Comparison of ENCODE assay signal across 1 cellular context in genomic region chr12:124916370-124917134, GRCh38.
TF ChIP-seq lines count a peak whose summit lies in the region.

No MANE protein-coding gene starts in this region.

TF ChIP-seq in WTC11, 78 proteins besides CTCF, POLR2A, EP300 and RAD21 (continued from another document):
- TF ChIP-seq, protein P1, sequence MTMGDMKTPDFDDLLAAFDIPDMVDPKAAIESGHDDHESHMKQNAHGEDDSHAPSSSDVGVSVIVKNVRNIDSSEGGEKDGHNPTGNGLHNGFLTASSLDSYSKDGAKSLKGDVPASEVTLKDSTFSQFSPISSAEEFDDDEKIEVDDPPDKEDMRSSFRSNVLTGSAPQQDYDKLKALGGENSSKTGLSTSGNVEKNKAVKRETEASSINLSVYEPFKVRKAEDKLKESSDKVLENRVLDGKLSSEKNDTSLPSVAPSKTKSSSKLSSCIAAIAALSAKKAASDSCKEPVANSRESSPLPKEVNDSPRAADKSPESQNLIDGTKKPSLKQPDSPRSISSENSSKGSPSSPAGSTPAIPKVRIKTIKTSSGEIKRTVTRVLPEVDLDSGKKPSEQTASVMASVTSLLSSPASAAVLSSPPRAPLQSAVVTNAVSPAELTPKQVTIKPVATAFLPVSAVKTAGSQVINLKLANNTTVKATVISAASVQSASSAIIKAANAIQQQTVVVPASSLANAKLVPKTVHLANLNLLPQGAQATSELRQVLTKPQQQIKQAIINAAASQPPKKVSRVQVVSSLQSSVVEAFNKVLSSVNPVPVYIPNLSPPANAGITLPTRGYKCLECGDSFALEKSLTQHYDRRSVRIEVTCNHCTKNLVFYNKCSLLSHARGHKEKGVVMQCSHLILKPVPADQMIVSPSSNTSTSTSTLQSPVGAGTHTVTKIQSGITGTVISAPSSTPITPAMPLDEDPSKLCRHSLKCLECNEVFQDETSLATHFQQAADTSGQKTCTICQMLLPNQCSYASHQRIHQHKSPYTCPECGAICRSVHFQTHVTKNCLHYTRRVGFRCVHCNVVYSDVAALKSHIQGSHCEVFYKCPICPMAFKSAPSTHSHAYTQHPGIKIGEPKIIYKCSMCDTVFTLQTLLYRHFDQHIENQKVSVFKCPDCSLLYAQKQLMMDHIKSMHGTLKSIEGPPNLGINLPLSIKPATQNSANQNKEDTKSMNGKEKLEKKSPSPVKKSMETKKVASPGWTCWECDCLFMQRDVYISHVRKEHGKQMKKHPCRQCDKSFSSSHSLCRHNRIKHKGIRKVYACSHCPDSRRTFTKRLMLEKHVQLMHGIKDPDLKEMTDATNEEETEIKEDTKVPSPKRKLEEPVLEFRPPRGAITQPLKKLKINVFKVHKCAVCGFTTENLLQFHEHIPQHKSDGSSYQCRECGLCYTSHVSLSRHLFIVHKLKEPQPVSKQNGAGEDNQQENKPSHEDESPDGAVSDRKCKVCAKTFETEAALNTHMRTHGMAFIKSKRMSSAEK (CRISPR knock-in tag; IDR thresholded peaks at IDR 0.05; ENCODE audit: borderline replicate concordance) = no peak
- TF ChIP-seq GABPB1 (CRISPR knock-in tag; IDR thresholded peaks at IDR 0.05) (peak; percentile 58), MAX (CRISPR knock-in tag; IDR thresholded peaks at IDR 0.05) (0 out of 2 replicates have a peak, but pooled peaks have one; percentile 8), ATF1 (CRISPR knock-in tag; IDR thresholded peaks at IDR 0.05) (no peak)
- TF ChIP-seq, protein P2, sequence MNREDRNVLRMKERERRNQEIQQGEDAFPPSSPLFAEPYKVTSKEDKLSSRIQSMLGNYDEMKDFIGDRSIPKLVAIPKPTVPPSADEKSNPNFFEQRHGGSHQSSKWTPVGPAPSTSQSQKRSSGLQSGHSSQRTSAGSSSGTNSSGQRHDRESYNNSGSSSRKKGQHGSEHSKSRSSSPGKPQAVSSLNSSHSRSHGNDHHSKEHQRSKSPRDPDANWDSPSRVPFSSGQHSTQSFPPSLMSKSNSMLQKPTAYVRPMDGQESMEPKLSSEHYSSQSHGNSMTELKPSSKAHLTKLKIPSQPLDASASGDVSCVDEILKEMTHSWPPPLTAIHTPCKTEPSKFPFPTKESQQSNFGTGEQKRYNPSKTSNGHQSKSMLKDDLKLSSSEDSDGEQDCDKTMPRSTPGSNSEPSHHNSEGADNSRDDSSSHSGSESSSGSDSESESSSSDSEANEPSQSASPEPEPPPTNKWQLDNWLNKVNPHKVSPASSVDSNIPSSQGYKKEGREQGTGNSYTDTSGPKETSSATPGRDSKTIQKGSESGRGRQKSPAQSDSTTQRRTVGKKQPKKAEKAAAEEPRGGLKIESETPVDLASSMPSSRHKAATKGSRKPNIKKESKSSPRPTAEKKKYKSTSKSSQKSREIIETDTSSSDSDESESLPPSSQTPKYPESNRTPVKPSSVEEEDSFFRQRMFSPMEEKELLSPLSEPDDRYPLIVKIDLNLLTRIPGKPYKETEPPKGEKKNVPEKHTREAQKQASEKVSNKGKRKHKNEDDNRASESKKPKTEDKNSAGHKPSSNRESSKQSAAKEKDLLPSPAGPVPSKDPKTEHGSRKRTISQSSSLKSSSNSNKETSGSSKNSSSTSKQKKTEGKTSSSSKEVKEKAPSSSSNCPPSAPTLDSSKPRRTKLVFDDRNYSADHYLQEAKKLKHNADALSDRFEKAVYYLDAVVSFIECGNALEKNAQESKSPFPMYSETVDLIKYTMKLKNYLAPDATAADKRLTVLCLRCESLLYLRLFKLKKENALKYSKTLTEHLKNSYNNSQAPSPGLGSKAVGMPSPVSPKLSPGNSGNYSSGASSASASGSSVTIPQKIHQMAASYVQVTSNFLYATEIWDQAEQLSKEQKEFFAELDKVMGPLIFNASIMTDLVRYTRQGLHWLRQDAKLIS (CRISPR knock-in tag; IDR thresholded peaks at IDR 0.05; ENCODE audit: borderline replicate concordance) = no peak
